In genomic region chr2:148614332-148615049, GRCh38 we compare ENCODE assay signal across 8 cellular contexts. TPM values are rescaled to one million over a fixed set of nuclear protein-coding genes. Genes with fewer than 3 reads are reported as not detected.
A peak's percentile ranks its signal among the peaks of the same experiment; 100 is the strongest.
DNase-seq lines count a peak whose midpoint lies in the region; ATAC-seq and TF ChIP-seq lines count a peak whose summit lies in the region.

No MANE protein-coding gene starts in this region.

- no peaks in the 10 kb centered on the region for H3K9me3 ChIP-seq in PC-3 (ENCODE audit: low read length)

- H4K20me1 ChIP-seq in PC-3 (ENCODE audit: low read length) = no peaks in the 10 kb centered on the region

- TF ChIP-seq CTCF in BJ (IDR thresholded peaks at IDR 0.05; ENCODE audit: insufficient read depth, low read depth, low read length) (no peak), PC-3 (conservative IDR thresholded peaks at IDR 0.05; ENCODE audit: low read depth, low read length) (no peak), dorsolateral prefrontal cortex (IDR thresholded peaks at IDR 0.05 in 54 of 56, conservative IDR thresholded peaks at IDR 0.05 in 2 of 56; ENCODE audit: low read depth in 1 of 56, partially characterized antibody in 56 of 56) (no peak), nephron (IDR thresholded peaks at IDR 0.05; ENCODE audit: unreplicated experiment in 3 of 3) (no peak)

- H3K27me3 ChIP-seq in BJ (ENCODE audit: control insufficient read depth, insufficient read depth, low read length) (no peaks in the 10 kb centered on the region), PC-3 (ENCODE audit: low read length) (no peaks in the 10 kb centered on the region), dorsolateral prefrontal cortex (no peaks in the 10 kb centered on the region)

- H2AFZ ChIP-seq in PC-3 (ENCODE audit: low read length) = peak overlapping the region; percentile 56

- DNase-seq in BJ (ENCODE audit: low read depth) (peak; percentile 65), PC-3 (peak; percentile 94), dorsolateral prefrontal cortex (no peak), NCI-H1436 treated with DMSO at 0.1 percent for 48 hours (lab: John Stamatoyannopoulos, UW) (no peak), DMS 273 treated with DMSO at 0.1 percent for 48 hours (lab: John Stamatoyannopoulos, UW) (no peak)

- H3K9me3 Mint-ChIP-seq in nephron = no peaks in the 10 kb centered on the region

- peak; percentile 53 for TF ChIP-seq POLR2A in GM19099 (IDR thresholded peaks at IDR 0.05; ENCODE audit: extremely low read depth, insufficient read length, low read depth)

- H3K36me3 Mint-ChIP-seq in nephron (ENCODE audit: low read depth) = no peaks in the 10 kb centered on the region

- no peaks in the 10 kb centered on the region for H3K79me2 ChIP-seq in PC-3 (ENCODE audit: low read length)

- H3K4me2 ChIP-seq in PC-3 (ENCODE audit: low read length) = peak overlapping the region; percentile 60

- peaks cover 24% of the 10 kb centered on the region for H3K4me1 ChIP-seq in PC-3 (ENCODE audit: insufficient read depth, low read length)

- peaks cover 30% of the 10 kb centered on the region for H3K4me1 Mint-ChIP-seq in nephron

- peak overlapping the region; percentile 1 to 57 (median 42) for H3K27ac Mint-ChIP-seq in nephron

- H3K4me3 Mint-ChIP-seq in nephron = peak overlapping the region in 1 of 3 experiments; percentile 7

- POLR2A ChIA-PET in BJ (lab: Charles Lee) (interaction anchor here (0.5 kb wide), 1 partner anchor 24 kb away, joined by 7 read pairs; no protein-coding TSS in a partner anchor), PC-3 (lab: Charles Lee; ENCODE audit: unreplicated experiment) (interaction anchor here (0.6 kb wide), 2 partner anchors 24 to 157 kb away, joined by 3 to 6 read pairs; no protein-coding TSS in a partner anchor)

- H3K27ac ChIP-seq in PC-3 (ENCODE audit: low read length) (peak overlapping the region; percentile 41), dorsolateral prefrontal cortex (peak overlapping the region in 44 of 59 donors; percentile 2 to 74 (median 50))

- no peaks in the 10 kb centered on the region for H3F3A ChIP-seq in PC-3 (ENCODE audit: low read length, unreplicated experiment)

- no peaks in the 10 kb centered on the region for H3K27me3 Mint-ChIP-seq in nephron (ENCODE audit: low read depth)

- BruUV-seq in PC-3 (replicated peaks; lab: Mats Ljungman, UMichigan) = TSS peak; percentile 69

- H3K36me3 ChIP-seq in BJ (ENCODE audit: control insufficient read depth, insufficient read depth, low read length) = no peaks in the 10 kb centered on the region
- H3K36me3 ChIP-seq in PC-3 (ENCODE audit: low read depth, low read length) = no peaks in the 10 kb centered on the region

- no peak overlapping the region for H3K9ac ChIP-seq in PC-3 (ENCODE audit: low read length)

- no peaks in the 10 kb centered on the region for H3K9me2 ChIP-seq in PC-3 (replicated peaks; ENCODE audit: low read length)

- CTCF ChIA-PET in BJ (lab: Yijun Ruan, JAX) (interaction anchor here (1.0 to 1.5 kb wide), 3 partner anchors 11 to 18 kb away, joined by 3 to 6 read pairs (median 5); no protein-coding TSS in a partner anchor), PC-3 (lab: Charles Lee) (interaction anchor here (0.7 kb wide), 1 partner anchor 885 kb away, joined by 3 read pairs; no protein-coding TSS in a partner anchor)

- intact Hi-C loops in PC-3 (cut with micrococcal nuclease) (no loop called here), dorsolateral prefrontal cortex (cut with DNase I) (no loop called here)

- H3K4me3 ChIP-seq in BJ (ENCODE audit: low read depth, low read length) (no peak overlapping the region), PC-3 (ENCODE audit: low read length) (no peak overlapping the region; the same call in 1 of the 2 replicates), dorsolateral prefrontal cortex (peak overlapping the region in 2 of 59 donors; percentile 10 to 31)

- ATAC-seq in HG03095 (IDR thresholded peaks at IDR 0.05; ENCODE audit: unreplicated experiment) (peak; percentile 91), PC-3 (peak; percentile 84)

RNA-seq across cellular contexts. Expression of gene EPC2, which starts 30.1 kb away (rescaled TPM):
- 12.4 and 18.2 TPM in 2 replicates for polyA plus RNA-seq in BJ (2011; rRNA removed)
- polyA minus RNA-seq in BJ (2011; rRNA and poly(A)+ RNA removed) = 18.0 TPM in 2 replicates
- total RNA-seq in PC-3 (2014; rRNA removed) (16.8 and 20.6 TPM in 2 replicates), dorsolateral prefrontal cortex (10 to 100 TPM; 36.2 to 67.7 (median 47.7) TPM)

Comparison
In these comparisons a context has a peak if more than half of its experiments do, and no peak if none do; other contexts are left out.
1. DNase-seq: peak in BJ (single experiment) and PC-3 (single experiment); none in dorsolateral prefrontal cortex (0 of 10), NCI-H1436 treated with DMSO at 0.1 percent for 48 hours (single experiment) and DMS 273 treated with DMSO at 0.1 percent for 48 hours (single experiment).